ENCODE assay signal across 7 cellular contexts in the genomic region with DNA sequence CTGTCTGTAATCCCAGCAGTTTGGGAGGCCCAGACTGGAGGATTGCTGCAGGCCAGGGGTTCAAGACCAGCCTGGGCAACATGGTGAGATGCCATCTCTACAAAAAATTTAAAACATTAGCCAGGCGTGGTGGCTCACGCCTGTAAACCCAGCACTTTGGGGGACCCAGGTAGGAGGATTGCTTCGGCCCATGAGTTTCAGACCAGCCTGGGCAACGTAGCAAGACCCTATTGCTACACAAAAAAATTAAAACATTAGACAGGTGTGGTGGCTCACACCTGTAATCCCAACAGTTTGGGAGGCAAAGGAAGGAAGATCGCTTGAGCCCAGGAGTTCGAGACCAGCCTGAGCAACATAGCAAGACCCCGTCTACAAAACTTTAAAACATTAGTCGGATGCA. TPM values are rescaled to one million over a fixed set of nuclear protein-coding genes. Genes with fewer than 3 reads are reported as not detected.
DNase-seq lines count a peak whose midpoint lies in the region; ATAC-seq lines count a peak whose summit lies in the region.

No MANE protein-coding gene starts in this region.

- no peaks in the 10 kb centered on the region for H3K9me3 Mint-ChIP-seq in activated naive CD8-positive, alpha-beta T cell treated with anti-CD3 and anti-CD28 coated beads for 36 hours
- no peaks in the 10 kb centered on the region for H3K9me3 Mint-ChIP-seq in immature natural killer cell
- H3K9me3 Mint-ChIP-seq in stimulated activated naive CD8-positive, alpha-beta T cell treated with anti-CD3 and anti-CD28 coated beads, Interleukin-15, amount 100 ng/mL, for 72 hours, result no peaks in the 10 kb centered on the region

- H3K36me3 ChIP-seq in HUES48 (ENCODE audit: control insufficient read depth, insufficient read depth, low read length), result peaks cover 29% of the 10 kb centered on the region

- H3K9me3 ChIP-seq in HUES48 (ENCODE audit: control insufficient read depth, insufficient read depth, low read length), result no peaks in the 10 kb centered on the region

- no peak for DNase-seq in activated naive CD8-positive, alpha-beta T cell treated with anti-CD3 and anti-CD28 coated beads for 36 hours
- DNase-seq in immature natural killer cell (no peak), NCI-H2029 treated with DMSO at 0.1 percent for 48 hours (lab: John Stamatoyannopoulos, UW) (no peak), HuH-7.5 (ENCODE audit: low spot score) (no peak)
- no peak for DNase-seq in stimulated activated naive CD8-positive, alpha-beta T cell treated with anti-CD3 and anti-CD28 coated beads, Interleukin-15, amount 100 ng/mL, for 72 hours
- no peak for DNase-seq in stimulated activated CD4-positive, alpha-beta T cell treated with anti-CD3 and anti-CD28 coated beads, Interleukin-2, amount 100 ng/mL, for 24 hours

- H3K27ac Mint-ChIP-seq in activated naive CD8-positive, alpha-beta T cell treated with anti-CD3 and anti-CD28 coated beads for 36 hours, result peak overlapping the region; percentile 82
- peak overlapping the region; percentile 70 to 96 (median 88) for H3K27ac Mint-ChIP-seq in immature natural killer cell
- H3K27ac Mint-ChIP-seq in stimulated activated naive CD8-positive, alpha-beta T cell treated with anti-CD3 and anti-CD28 coated beads, Interleukin-15, amount 100 ng/mL, for 72 hours, result peak overlapping the region in 1 of 2 donors; percentile 97

- peaks cover 29% of the 10 kb centered on the region for H3K4me1 ChIP-seq in HUES48 (ENCODE audit: control insufficient read depth, insufficient read depth, low read length)

- H3K27ac ChIP-seq in HUES48 (ENCODE audit: low read depth, low read length), result peak overlapping the region; percentile 94

- H3K4me1 Mint-ChIP-seq in activated naive CD8-positive, alpha-beta T cell treated with anti-CD3 and anti-CD28 coated beads for 36 hours, result peaks cover 25% of the 10 kb centered on the region
- H3K4me1 Mint-ChIP-seq in immature natural killer cell, result peaks cover 33 to 38% of the 10 kb centered on the region in 2 donors
- peaks cover 33% of the 10 kb centered on the region for H3K4me1 Mint-ChIP-seq in stimulated activated naive CD8-positive, alpha-beta T cell treated with anti-CD3 and anti-CD28 coated beads, Interleukin-15, amount 100 ng/mL, for 72 hours

- no peak for ATAC-seq in stimulated activated naive CD8-positive, alpha-beta T cell treated with anti-CD3 and anti-CD28 coated beads, Interleukin-15, amount 100 ng/mL, for 72 hours

- no peaks in the 10 kb centered on the region for H3K27me3 ChIP-seq in HUES48 (ENCODE audit: control insufficient read depth, insufficient read depth, low read length)

- peak overlapping the region; percentile 85 for H3K4me3 ChIP-seq in HUES48 (ENCODE audit: low read depth, low read length)

- peaks cover 12% of the 10 kb centered on the region for H3K36me3 Mint-ChIP-seq in activated naive CD8-positive, alpha-beta T cell treated with anti-CD3 and anti-CD28 coated beads for 36 hours
- H3K36me3 Mint-ChIP-seq in immature natural killer cell, result no peaks in the 10 kb centered on the region

- H3K27me3 Mint-ChIP-seq in activated naive CD8-positive, alpha-beta T cell treated with anti-CD3 and anti-CD28 coated beads for 36 hours, result no peaks in the 10 kb centered on the region
- H3K27me3 Mint-ChIP-seq in immature natural killer cell (ENCODE audit: low read depth in 3 of 3), result peaks cover 0 to 13% (median 5%) of the 10 kb centered on the region in 3 donors
- H3K27me3 Mint-ChIP-seq in stimulated activated naive CD8-positive, alpha-beta T cell treated with anti-CD3 and anti-CD28 coated beads, Interleukin-15, amount 100 ng/mL, for 72 hours, result no peaks in the 10 kb centered on the region

- H3K4me3 Mint-ChIP-seq in activated naive CD8-positive, alpha-beta T cell treated with anti-CD3 and anti-CD28 coated beads for 36 hours, result peak overlapping the region; percentile 82
- peak overlapping the region; percentile 84 to 93 (median 86) for H3K4me3 Mint-ChIP-seq in immature natural killer cell
- H3K4me3 Mint-ChIP-seq in stimulated activated naive CD8-positive, alpha-beta T cell treated with anti-CD3 and anti-CD28 coated beads, Interleukin-15, amount 100 ng/mL, for 72 hours, result peak overlapping the region; percentile 74 to 81

- H3K9ac ChIP-seq in HUES48 (ENCODE audit: low read depth, low read length), result peak overlapping the region; percentile 79

RNA-seq across cellular contexts. Expression of gene DHRSX, which starts 1.3 kb away (rescaled TPM):
- total RNA-seq in activated naive CD8-positive, alpha-beta T cell treated with anti-CD3 and anti-CD28 coated beads for 36 hours, result 10 to 100 TPM; 18.2 to 19.7 TPM
- 10 to 100 TPM; 20.0 to 36.4 (median 23.2) TPM for polyA plus RNA-seq in immature natural killer cell

RNA-seq across cellular contexts. Expression of gene ZBED1, which starts 1.3 kb away (rescaled TPM):
- 10 to 100 TPM; 33.2 to 36.0 TPM for total RNA-seq in activated naive CD8-positive, alpha-beta T cell treated with anti-CD3 and anti-CD28 coated beads for 36 hours
- 10 to 100 TPM; 23.7 to 48.1 (median 41.4) TPM for polyA plus RNA-seq in immature natural killer cell
